ENCODE assay signal across 9 cellular contexts in the genomic region with DNA sequence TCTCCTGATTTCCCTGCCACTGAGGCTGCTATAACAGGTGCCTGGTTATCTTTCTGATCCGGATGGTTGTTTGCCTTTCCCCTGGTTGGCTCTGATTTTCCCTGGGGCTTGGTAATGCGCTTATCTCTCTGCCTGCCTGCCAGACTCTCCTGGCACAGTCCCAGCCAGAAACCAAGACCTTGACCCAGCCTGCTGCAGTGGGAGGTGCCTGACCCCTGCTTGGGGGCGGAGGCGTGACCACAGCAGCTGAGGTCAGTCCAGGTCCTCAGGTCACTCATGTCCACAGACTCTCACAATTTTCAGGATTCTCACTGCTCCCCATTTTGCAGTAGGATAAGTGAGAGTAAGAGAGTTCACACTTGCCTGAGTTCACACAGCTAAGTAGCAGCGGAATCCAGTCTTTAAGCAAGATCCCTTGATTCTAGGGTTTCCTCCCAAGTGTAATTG. TPM values are rescaled to one million over a fixed set of nuclear protein-coding genes. Genes with fewer than 3 reads are reported as not detected.
A peak's percentile ranks its signal among the peaks of the same experiment; 100 is the strongest.
DNase-seq lines count a peak whose midpoint lies in the region; ATAC-seq and TF ChIP-seq lines count a peak whose summit lies in the region.
"Had no signal": no experiment of that assay in that cellular context is flagged by ENCODE, and none has a peak within 500 bp of the region (broad histone marks: within the 10 kb centered on the region; RNA-seq: fewer than 3 reads in every experiment).

No MANE protein-coding gene starts in this region.

- peak overlapping the region; percentile 54 to 92 for H3K27ac ChIP-seq in lung (ENCODE audit: low read depth in 1 of 2, low read length in 1 of 2)

- H3K4me3 ChIP-seq in lung: no peak overlapping the region
- H3K4me3 ChIP-seq in H7 (ENCODE audit: insufficient read depth, low read depth, low read length): no peak overlapping the region

- WGBS in lung, 2 donors: 42 to 54% methylated on average over 5 of the region's 5 CpGs

- H3K36me3 ChIP-seq in lung (ENCODE audit: control insufficient read depth in 2 of 2, insufficient read depth in 2 of 2, low read length in 2 of 2) (no peaks in the 10 kb centered on the region), H7 (replicated peaks; ENCODE audit: control insufficient read depth, insufficient read depth, low read length) (no peaks in the 10 kb centered on the region)

- H3K27ac Mint-ChIP-seq in brain (peak overlapping the region; percentile 52 to 95 (median 80)), type B pancreatic cell (peak overlapping the region; percentile 11)

- no peak for TF ChIP-seq CTCF in brain (conservative IDR thresholded peaks at IDR 0.05)
- no peak for TF ChIP-seq CTCF in lung (IDR thresholded peaks at IDR 0.05; ENCODE audit: control extremely low read depth, extremely low read depth)
- TF ChIP-seq CTCF in type B pancreatic cell (conservative IDR thresholded peaks at IDR 0.05): no peak

- no peak for ATAC-seq in lung (ENCODE audit: insufficient read depth, low FRiP score)
- ATAC-seq in GM18873 (IDR thresholded peaks at IDR 0.05; ENCODE audit: low FRiP score, unreplicated experiment): no peak

- no peaks in the 10 kb centered on the region for H3K9me3 ChIP-seq in lung (ENCODE audit: control insufficient read depth in 2 of 2, insufficient read depth in 1 of 2, low read length in 1 of 2)

- H3K4me1 ChIP-seq in lung (ENCODE audit: control insufficient read depth in 2 of 2, insufficient read depth in 2 of 2, low read length in 2 of 2): peaks cover 50 to 51% of the 10 kb centered on the region in 2 donors

- no peaks in the 10 kb centered on the region for H3K36me3 Mint-ChIP-seq in brain
- peaks cover 4% of the 10 kb centered on the region for H3K36me3 Mint-ChIP-seq in type B pancreatic cell

- H3K27me3 ChIP-seq in lung (ENCODE audit: control insufficient read depth, insufficient read depth) (no peaks in the 10 kb centered on the region), H7 (ENCODE audit: control insufficient read depth, insufficient read depth, low read length) (no peaks in the 10 kb centered on the region)

- H3K9me3 Mint-ChIP-seq in brain: no peaks in the 10 kb centered on the region
- H3K9me3 Mint-ChIP-seq in type B pancreatic cell: no peaks in the 10 kb centered on the region

- DNase-seq in NCI-H2171 treated with DMSO at 0.1 percent for 48 hours (lab: John Stamatoyannopoulos, UW) (peak; percentile 80), lung (ENCODE audit: low spot score) (peak; percentile 67), type B pancreatic cell (ENCODE audit: extremely low spot score, unreplicated experiment) (no peak), H7 (no peak), hypothalamus (lab: John Stamatoyannopoulos, UW) (no peak)
- DNase-seq: activated CD8-positive, alpha-beta memory T cell treated with anti-CD3 and anti-CD28 coated beads for 24 hours; Karpas-422 had no signal

- H3K4me3 Mint-ChIP-seq in brain (peak overlapping the region in 3 of 5 experiments; percentile 17 to 52 (median 34)), type B pancreatic cell (peak overlapping the region; percentile 26)

- H3K4me1 Mint-ChIP-seq in brain (peaks cover 79% of the 10 kb centered on the region), type B pancreatic cell (ENCODE audit: unreplicated experiment) (peaks cover 54% of the 10 kb centered on the region)

- H3K27me3 Mint-ChIP-seq in brain: peaks cover 3% of the 10 kb centered on the region
- peaks cover 5% of the 10 kb centered on the region for H3K27me3 Mint-ChIP-seq in type B pancreatic cell

RNA-seq across cellular contexts. Expression of a gene that starts 24.4 kb away (rescaled TPM):
- polyA plus RNA-seq in brain (ENCODE audit: insufficient read depth, low read depth, low replicate concordance): 50.7 TPM
- 100 to 1,000 TPM in 1 of 2 donors, 10 to 100 TPM in 1; 10.3 to 111 TPM for total RNA-seq in lung
- polyA plus RNA-seq in lung: 10 to 100 TPM; 41.0 to 43.8 TPM
- 2.8 and 24.5 TPM in 2 replicates for total RNA-seq in type B pancreatic cell (ENCODE audit: low replicate concordance)
- total RNA-seq in H7 (2014; rRNA removed; shearing (Covaris generic)): 0.63 and 1.3 TPM in 2 replicates

RNA-seq across cellular contexts. Expression of a gene that starts 45.0 kb away (rescaled TPM):
- polyA plus RNA-seq in brain (ENCODE audit: insufficient read depth, low read depth, low replicate concordance) (0.24 TPM), lung (under 1 TPM; 0.39 to 0.40 TPM)
- total RNA-seq in lung (1 to 10 TPM in 1 of 2 donors, under 1 TPM in 1; 0.55 to 2.4 TPM), type B pancreatic cell (ENCODE audit: low replicate concordance) (0.17 and 6.1 TPM in 2 replicates)
- total RNA-seq in H7 (2014; rRNA removed; shearing (Covaris generic)): 8.1 and 12.9 TPM in 2 replicates

Comparison
In these comparisons a context has a peak if more than half of its experiments do, and no peak if none do; other contexts are left out.
1. DNase-seq: peak in NCI-H2171 treated with DMSO at 0.1 percent for 48 hours (single experiment) and lung (single experiment); none in type B pancreatic cell (single experiment), H7 (single experiment) and hypothalamus (0 of 51).